8 cellular contexts compared by ENCODE assay signal in genomic region chr12:57837779-57838562, GRCh38. TPM values are rescaled to one million over a fixed set of nuclear protein-coding genes. Genes with fewer than 3 reads are reported as not detected.
DNase-seq lines count a peak whose midpoint lies in the region; ATAC-seq and TF ChIP-seq lines count a peak whose summit lies in the region.

No MANE protein-coding gene starts in this region.

- intact Hi-C loops in lower lobe of right lung (cut with DNase I) = loop anchor here (10.0 kb wide), 1 partner anchor 57 kb away; no protein-coding TSS in a partner anchor

- TF ChIP-seq CTCF in lower lobe of right lung (IDR thresholded peaks at IDR 0.05) = no peak
- no peak for TF ChIP-seq CTCF in GM10248 (IDR thresholded peaks at IDR 0.05; ENCODE audit: control extremely low read depth, extremely low read depth, low read depth, missing control alignments)

- peak overlapping the region; percentile 67 for H3K27ac ChIP-seq in lower lobe of right lung

- ATAC-seq in lower lobe of right lung (peak; percentile 82 to 84), HG02798 (IDR thresholded peaks at IDR 0.05; ENCODE audit: poor library complexity, unreplicated experiment) (no peak)

- POLR2A ChIA-PET in GM10248 (lab: Yijun Ruan, JAX) = interaction anchor here (1.1 kb wide), 1 partner anchor 10 kb away, joined by 4 read pairs; no protein-coding TSS in a partner anchor

- CTCF ChIA-PET in GM10248 (lab: Yijun Ruan, JAX) = interaction anchor here (0.9 to 12.3 kb wide), 8 partner anchors 9 to 82 kb away, joined by 3 to 279 read pairs (median 4); partner anchors contain the start of gene CTDSP2

- no peaks in the 10 kb centered on the region for H3K27me3 ChIP-seq in lower lobe of right lung (ENCODE audit: low read depth)

- peaks cover 100% of the 10 kb centered on the region for H3K4me1 ChIP-seq in lower lobe of right lung

- peak overlapping the region; percentile 41 for H3K4me3 ChIP-seq in lower lobe of right lung

- no peaks in the 10 kb centered on the region for H3K9me3 ChIP-seq in lower lobe of right lung

- H3K36me3 ChIP-seq in lower lobe of right lung = peaks cover 8% of the 10 kb centered on the region

- DNase-seq in NCI-H146 (lab: John Stamatoyannopoulos, UW) (peak; percentile 6), NCI-H146 treated with DMSO at 0.1 percent for 48 hours (lab: John Stamatoyannopoulos, UW; ENCODE audit: unreplicated experiment) (no peak), NCI-H446 treated with DMSO at 0.1 percent for 48 hours (lab: John Stamatoyannopoulos, UW) (peak; percentile 23), lower lobe of right lung (peak; percentile 72), GM10248 (ENCODE audit: extremely low spot score) (no peak), NCI-H1048 (lab: John Stamatoyannopoulos, UW) (no peak)
- DNase-seq in central memory CD4-positive, alpha-beta T cell = peak; percentile 35

RNA-seq across cellular contexts. Expression of gene CTDSP2, which starts 8.6 kb away (rescaled TPM):
- total RNA-seq in lower lobe of right lung = 220 TPM

RNA-seq across cellular contexts. Expression of gene AVIL, which starts 19.4 kb away (rescaled TPM):
- 10.8 TPM for total RNA-seq in lower lobe of right lung

RNA-seq across cellular contexts. Expression of gene TSFM, which starts 55.4 kb away (rescaled TPM):
- 22.6 TPM for total RNA-seq in lower lobe of right lung

Comparison
In these comparisons a context has a peak if more than half of its experiments do, and no peak if none do; other contexts are left out.
1. DNase-seq: peak in NCI-H146 (single experiment), NCI-H446 treated with DMSO at 0.1 percent for 48 hours (single experiment), central memory CD4-positive, alpha-beta T cell (single experiment) and lower lobe of right lung (single experiment); none in NCI-H146 treated with DMSO at 0.1 percent for 48 hours (single experiment), GM10248 (single experiment) and NCI-H1048 (single experiment).